19 cellular contexts compared by ENCODE assay signal in the genomic region with DNA sequence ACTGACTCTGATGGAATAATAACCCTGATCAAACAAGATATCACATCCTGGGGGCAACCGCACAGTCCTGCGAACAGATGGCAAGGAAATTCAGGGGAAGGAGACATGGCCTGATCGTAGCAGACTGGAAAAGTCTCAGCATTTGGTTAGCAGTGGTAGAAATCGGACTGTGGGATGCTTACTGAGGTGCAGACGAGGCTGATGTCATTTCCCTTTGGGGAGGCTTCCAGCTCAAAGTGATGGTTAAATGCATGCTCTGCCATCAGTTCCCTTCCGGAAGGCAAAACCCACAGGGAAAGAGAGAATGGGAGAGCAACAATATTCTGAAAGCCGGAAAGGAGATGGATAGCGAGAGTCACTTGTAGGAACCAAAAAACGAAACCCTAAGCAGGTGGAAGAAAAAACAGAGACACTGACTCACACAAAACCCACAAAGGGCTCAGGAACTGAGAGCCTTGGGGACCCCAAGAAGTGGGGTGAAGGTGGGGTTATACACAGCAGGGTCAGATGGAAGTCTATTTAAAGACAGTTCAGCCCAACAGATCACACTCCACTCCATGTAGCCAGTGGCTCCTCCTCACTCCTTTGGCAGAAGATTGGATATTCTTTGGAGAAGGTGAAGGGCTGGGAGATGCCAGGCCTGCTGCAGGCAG.
A peak's percentile ranks its signal among the peaks of the same experiment; 100 is the strongest.
DNase-seq lines count a peak whose midpoint lies in the region; ATAC-seq lines count a peak whose summit lies in the region.
"Had no signal": no experiment of that assay in that cellular context is flagged by ENCODE, and none has a peak within 500 bp of the region (broad histone marks: within the 10 kb centered on the region; RNA-seq: fewer than 3 reads in every experiment).

No MANE protein-coding gene starts in this region.

- H3K4me3 ChIP-seq in H7 (ENCODE audit: insufficient read depth, low read depth, low read length), result no peak overlapping the region
- H3K4me3 ChIP-seq: ascending aorta, colonic mucosa, Peyer's patch had no signal

- peaks cover 75% of the 10 kb centered on the region for H3K36me3 Mint-ChIP-seq in activated CD8-positive, alpha-beta memory T cell treated with anti-CD3 and anti-CD28 coated beads, Interleukin-2, amount 10 ng/mL, durations not matched to agents 7 days and 5 days
- H3K36me3 Mint-ChIP-seq in activated naive CD8-positive, alpha-beta T cell treated with anti-CD3 and anti-CD28 coated beads, Interleukin-2, amount 10 ng/mL, durations not matched to agents 7 days and 5 days, result peaks cover 50% of the 10 kb centered on the region
- H3K36me3 Mint-ChIP-seq in natural killer cell treated with Interleukin-12 subunit alpha and Interleukin-12 subunit beta and Interleukin-15 and Interleukin-18, amount 100 ng/mL, for 72 hours, result peaks cover 64% of the 10 kb centered on the region

- H3K27me3 Mint-ChIP-seq in activated CD8-positive, alpha-beta memory T cell treated with anti-CD3 and anti-CD28 coated beads, Interleukin-2, amount 10 ng/mL, durations not matched to agents 7 days and 5 days, result no peaks in the 10 kb centered on the region
- no peaks in the 10 kb centered on the region for H3K27me3 Mint-ChIP-seq in activated naive CD8-positive, alpha-beta T cell treated with anti-CD3 and anti-CD28 coated beads, Interleukin-2, amount 10 ng/mL, durations not matched to agents 7 days and 5 days
- no peaks in the 10 kb centered on the region for H3K27me3 Mint-ChIP-seq in natural killer cell treated with Interleukin-12 subunit alpha and Interleukin-12 subunit beta and Interleukin-15 and Interleukin-18, amount 100 ng/mL, for 72 hours

- no peaks in the 10 kb centered on the region for H3K36me3 ChIP-seq in H7 (replicated peaks; ENCODE audit: control insufficient read depth, insufficient read depth, low read length)
- H3K36me3 ChIP-seq: ascending aorta, colonic mucosa had no signal

- CTCF ChIA-PET in activated CD8-positive, alpha-beta memory T cell treated with anti-CD3 and anti-CD28 coated beads, Interleukin-2, amount 10 ng/mL, durations not matched to agents 7 days and 5 days (lab: Charles Lee), result interaction anchor here (0.6 to 1.3 kb wide), 2 partner anchors 11 to 20 kb away, joined by 3 read pairs; no protein-coding TSS in a partner anchor

- in situ Hi-C loops in G401 (cut with HindIII; ENCODE audit: low sequenced_read_pairs), result no loop called here

- no peak for DNase-seq in activated CD8-positive, alpha-beta memory T cell treated with anti-CD3 and anti-CD28 coated beads, Interleukin-2, amount 10 ng/mL, durations not matched to agents 7 days and 5 days
- DNase-seq in activated CD8-positive, alpha-beta memory T cell treated with anti-CD3 and anti-CD28 coated beads, Interleukin-2, amount 50 U/mL, for 48 hours, result no peak
- DNase-seq in G401 (ENCODE audit: low spot score) (peak; percentile 8), H7 (no peak)
- DNase-seq in activated naive CD8-positive, alpha-beta T cell treated with anti-CD3 and anti-CD28 coated beads, Interleukin-2, amount 10 ng/mL, durations not matched to agents 7 days and 5 days, result no peak
- no peak for DNase-seq in natural killer cell treated with Interleukin-12 subunit alpha and Interleukin-12 subunit beta and Interleukin-15 and Interleukin-18, amount 100 ng/mL, for 72 hours (ENCODE audit: low spot score)
- DNase-seq in effector CD4-positive, alpha-beta T cell, result no peak
- DNase-seq: colonic mucosa, DND-41, foreskin melanocyte, kidney glomerular epithelial cell, NCI-H1436, NCI-H774, Peyer's patch, trophoblast cell had no signal

- no peaks in the 10 kb centered on the region for H3K27me3 ChIP-seq in H7 (ENCODE audit: control insufficient read depth, insufficient read depth, low read length)
- H3K27me3 ChIP-seq: ascending aorta, colonic mucosa, Peyer's patch had no signal

- POLR2A ChIA-PET in activated naive CD8-positive, alpha-beta T cell treated with anti-CD3 and anti-CD28 coated beads, Interleukin-2, amount 10 ng/mL, durations not matched to agents 7 days and 5 days (lab: Charles Lee), result no interaction called here

- no peaks in the 10 kb centered on the region for H3K9me3 Mint-ChIP-seq in activated CD8-positive, alpha-beta memory T cell treated with anti-CD3 and anti-CD28 coated beads, Interleukin-2, amount 10 ng/mL, durations not matched to agents 7 days and 5 days (ENCODE audit: low read depth)
- no peaks in the 10 kb centered on the region for H3K9me3 Mint-ChIP-seq in activated naive CD8-positive, alpha-beta T cell treated with anti-CD3 and anti-CD28 coated beads, Interleukin-2, amount 10 ng/mL, durations not matched to agents 7 days and 5 days
- H3K9me3 Mint-ChIP-seq in natural killer cell treated with Interleukin-12 subunit alpha and Interleukin-12 subunit beta and Interleukin-15 and Interleukin-18, amount 100 ng/mL, for 72 hours, result no peaks in the 10 kb centered on the region
- H3K9me3 Mint-ChIP-seq: activated T-helper 2 cell treated with anti-CD3 and anti-CD28 coated beads, Interferon-gamma antibody, Interleukin-2, Interleukin-4, amounts not matched to agents 10 μg/mL and 5 μg/mL and 100 μg/mL, durations not matched to agents 14 hours and 24 hours and 36 hours had no signal

- H3K4me3 Mint-ChIP-seq in activated CD8-positive, alpha-beta memory T cell treated with anti-CD3 and anti-CD28 coated beads, Interleukin-2, amount 10 ng/mL, durations not matched to agents 7 days and 5 days, result no peak overlapping the region
- H3K4me3 Mint-ChIP-seq in activated naive CD8-positive, alpha-beta T cell treated with anti-CD3 and anti-CD28 coated beads, Interleukin-2, amount 10 ng/mL, durations not matched to agents 7 days and 5 days, result no peak overlapping the region
- no peak overlapping the region for H3K4me3 Mint-ChIP-seq in natural killer cell treated with Interleukin-12 subunit alpha and Interleukin-12 subunit beta and Interleukin-15 and Interleukin-18, amount 100 ng/mL, for 72 hours
- H3K4me3 Mint-ChIP-seq: neural crest cell had no signal

- ATAC-seq in activated CD8-positive, alpha-beta memory T cell treated with anti-CD3 and anti-CD28 coated beads, Interleukin-2, amount 10 ng/mL, durations not matched to agents 7 days and 5 days, result no peak
- ATAC-seq in activated naive CD8-positive, alpha-beta T cell treated with anti-CD3 and anti-CD28 coated beads, Interleukin-2, amount 10 ng/mL, durations not matched to agents 7 days and 5 days (ENCODE audit: low read depth), result no peak
- no peak for ATAC-seq in natural killer cell treated with Interleukin-12 subunit alpha and Interleukin-12 subunit beta and Interleukin-15 and Interleukin-18, amount 100 ng/mL, for 72 hours
- no peak for ATAC-seq in HG02973 (IDR thresholded peaks at IDR 0.05; ENCODE audit: unreplicated experiment)

- peak overlapping the region; percentile 62 for H3K27ac Mint-ChIP-seq in activated CD8-positive, alpha-beta memory T cell treated with anti-CD3 and anti-CD28 coated beads, Interleukin-2, amount 10 ng/mL, durations not matched to agents 7 days and 5 days
- peak overlapping the region; percentile 58 for H3K27ac Mint-ChIP-seq in activated naive CD8-positive, alpha-beta T cell treated with anti-CD3 and anti-CD28 coated beads, Interleukin-2, amount 10 ng/mL, durations not matched to agents 7 days and 5 days
- H3K27ac Mint-ChIP-seq in natural killer cell treated with Interleukin-12 subunit alpha and Interleukin-12 subunit beta and Interleukin-15 and Interleukin-18, amount 100 ng/mL, for 72 hours, result peak overlapping the region; percentile 65 to 71

- peaks cover 18% of the 10 kb centered on the region for H3K4me1 Mint-ChIP-seq in activated CD8-positive, alpha-beta memory T cell treated with anti-CD3 and anti-CD28 coated beads, Interleukin-2, amount 10 ng/mL, durations not matched to agents 7 days and 5 days
- peaks cover 5% of the 10 kb centered on the region for H3K4me1 Mint-ChIP-seq in activated naive CD8-positive, alpha-beta T cell treated with anti-CD3 and anti-CD28 coated beads, Interleukin-2, amount 10 ng/mL, durations not matched to agents 7 days and 5 days
- H3K4me1 Mint-ChIP-seq in natural killer cell treated with Interleukin-12 subunit alpha and Interleukin-12 subunit beta and Interleukin-15 and Interleukin-18, amount 100 ng/mL, for 72 hours (ENCODE audit: low read depth in 2 of 2), result peaks cover 55 to 62% of the 10 kb centered on the region in 2 donors
